Comparison of ENCODE assay signal across 29 cellular contexts in the genomic region with DNA sequence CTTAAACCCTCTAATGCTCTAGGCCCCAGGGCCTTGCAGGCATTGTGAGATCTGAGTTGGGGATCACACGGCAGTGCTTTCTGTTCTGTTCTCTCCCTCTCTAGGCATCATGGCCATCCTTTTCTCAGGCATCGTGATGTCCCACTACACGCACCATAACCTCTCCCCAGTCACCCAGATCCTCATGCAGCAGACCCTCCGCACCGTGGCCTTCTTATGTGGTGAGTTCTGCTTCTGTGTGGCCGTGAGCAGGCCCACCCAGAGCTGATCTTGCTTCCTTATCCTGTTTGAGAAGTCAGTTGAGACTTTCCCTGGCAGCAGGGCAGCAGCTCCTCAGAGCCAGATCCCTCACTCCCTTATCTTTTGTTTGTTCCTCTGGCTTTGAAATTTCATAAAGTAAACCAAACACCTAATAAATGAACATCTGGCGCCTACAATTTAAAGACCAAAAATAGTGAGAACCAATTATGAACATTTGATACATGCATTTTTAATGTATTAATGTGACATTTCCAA. TPM values are rescaled to one million over a fixed set of nuclear protein-coding genes. Genes with fewer than 3 reads are reported as not detected.
DNase-seq lines count a peak whose midpoint lies in the region; ATAC-seq and TF ChIP-seq lines count a peak whose summit lies in the region.
"Had no signal": no experiment of that assay in that cellular context is flagged by ENCODE, and none has a peak within 500 bp of the region (broad histone marks: within the 10 kb centered on the region; RNA-seq: fewer than 3 reads in every experiment).

No MANE protein-coding gene starts in this region.

- TF ChIP-seq CTCF in RWPE2 (IDR thresholded peaks at IDR 0.05; ENCODE audit: poor library complexity, severe bottlenecking) (no peak), fibroblast of villous mesenchyme (IDR thresholded peaks at IDR 0.05; ENCODE audit: insufficient read depth, low read depth, low read length) (no peak)

- DNase-seq in T-helper 1 cell (no peak), RWPE2 (ENCODE audit: low spot score) (no peak), fibroblast of villous mesenchyme (ENCODE audit: low read depth) (peak; percentile 84), NCI-H2171 treated with DMSO at 0.1 percent for 48 hours (lab: John Stamatoyannopoulos, UW) (no peak), DMS53 treated with DMSO at 0.1 percent for 48 hours (lab: John Stamatoyannopoulos, UW; ENCODE audit: unreplicated experiment) (no peak)
- DNase-seq in stimulated activated effector memory CD8-positive, alpha-beta T cell treated with anti-CD3 and anti-CD28 coated beads, Interleukin-12 subunit alpha, Interleukin-12 subunit beta, amount 100 ng/mL, for 72 hours (ENCODE audit: low spot score in 2 of 2), result no peak
- DNase-seq: activated CD4-positive, alpha-beta T cell treated with anti-CD3 and anti-CD28 coated beads for 4 hours; activated CD8-positive, alpha-beta memory T cell treated with anti-CD3 and anti-CD28 coated beads for 24 hours; activated naive CD4-positive, alpha-beta T cell treated with Interleukin-2 at 50 U/mL for 16 hours; brain microvascular endothelial cell; DMS153; Kasumi-1; mesendoderm; NCI-H1436 treated with DMSO at 0.1 percent for 48 hours; NCI-H2081 treated with DMSO at 0.1 percent for 48 hours; NCI-H226; NCI-H69; Right ventricle myocardium superior; stimulated activated CD4-positive, alpha-beta T cell treated with anti-CD3 and anti-CD28 coated beads, Interleukin-4, amount 100 ng/mL, for 24 hours; upper lobe of left lung had no signal

- H3K36me3 ChIP-seq in RWPE2 (ENCODE audit: low read depth), result peaks cover 41% of the 10 kb centered on the region
- H3K36me3 ChIP-seq: prostate gland had no signal

- ATAC-seq in RWPE2 (ENCODE audit: low read depth) (0 out of 3 replicates have a peak, but pooled peaks have one; percentile 10), GM21619 (IDR thresholded peaks at IDR 0.05; ENCODE audit: unreplicated experiment) (no peak)
- no peak for ATAC-seq in stimulated activated effector memory CD8-positive, alpha-beta T cell treated with anti-CD3 and anti-CD28 coated beads, Interleukin-12 subunit alpha, Interleukin-12 subunit beta, amount 100 ng/mL, for 72 hours
- ATAC-seq: GM12878, left lobe of liver had no signal

- no peak overlapping the region for H3K4me3 Mint-ChIP-seq in T-helper 1 cell treated with Interleukin-12 subunit alpha and Interleukin-12 subunit beta and Interleukin-4 antibody, amounts not matched to agents 30 μg/mL and 1 μg/mL, for 36 hours
- H3K4me3 Mint-ChIP-seq in stimulated activated effector memory CD8-positive, alpha-beta T cell treated with anti-CD3 and anti-CD28 coated beads, Interleukin-12 subunit alpha, Interleukin-12 subunit beta, amount 100 ng/mL, for 72 hours, result no peak overlapping the region
- H3K4me3 Mint-ChIP-seq: T-helper 2 cell treated with Interferon-gamma antibody and Interleukin-4, amounts not matched to agents 5 μg/mL and 100 μg/mL, for 36 hours had no signal

- no peaks in the 10 kb centered on the region for H3K4me1 Mint-ChIP-seq in T-helper 1 cell treated with Interleukin-12 subunit alpha and Interleukin-12 subunit beta and Interleukin-4 antibody, amounts not matched to agents 30 μg/mL and 1 μg/mL, for 36 hours (ENCODE audit: low read depth)
- no peaks in the 10 kb centered on the region for H3K4me1 Mint-ChIP-seq in stimulated activated effector memory CD8-positive, alpha-beta T cell treated with anti-CD3 and anti-CD28 coated beads, Interleukin-12 subunit alpha, Interleukin-12 subunit beta, amount 100 ng/mL, for 72 hours

- H3K9me3 Mint-ChIP-seq in T-helper 1 cell treated with Interleukin-12 subunit alpha and Interleukin-12 subunit beta and Interleukin-4 antibody, amounts not matched to agents 30 μg/mL and 1 μg/mL, for 36 hours, result no peaks in the 10 kb centered on the region
- H3K9me3 Mint-ChIP-seq in stimulated activated effector memory CD8-positive, alpha-beta T cell treated with anti-CD3 and anti-CD28 coated beads, Interleukin-12 subunit alpha, Interleukin-12 subunit beta, amount 100 ng/mL, for 72 hours, result no peaks in the 10 kb centered on the region
- H3K9me3 Mint-ChIP-seq: T-helper 2 cell treated with Interferon-gamma antibody and Interleukin-4, amounts not matched to agents 5 μg/mL and 100 μg/mL, for 36 hours had no signal

- no peaks in the 10 kb centered on the region for H3K9me3 ChIP-seq in RWPE2 (ENCODE audit: severe bottlenecking)
- H3K9me3 ChIP-seq: adrenal gland; BLaER1 treated with 17β-estradiol and CSF1 and Interleukin-3, amounts not matched to agents 10 nM and 100 nM; prostate gland; upper lobe of left lung had no signal

- H3K27ac Mint-ChIP-seq in T-helper 1 cell treated with Interleukin-12 subunit alpha and Interleukin-12 subunit beta and Interleukin-4 antibody, amounts not matched to agents 30 μg/mL and 1 μg/mL, for 36 hours, result peak overlapping the region; percentile 45
- H3K27ac Mint-ChIP-seq in stimulated activated effector memory CD8-positive, alpha-beta T cell treated with anti-CD3 and anti-CD28 coated beads, Interleukin-12 subunit alpha, Interleukin-12 subunit beta, amount 100 ng/mL, for 72 hours, result peak overlapping the region; percentile 20
- H3K27ac Mint-ChIP-seq: T-helper 2 cell treated with Interferon-gamma antibody and Interleukin-4, amounts not matched to agents 5 μg/mL and 100 μg/mL, for 36 hours had no signal

- no peaks in the 10 kb centered on the region for H3K27me3 Mint-ChIP-seq in T-helper 1 cell treated with Interleukin-12 subunit alpha and Interleukin-12 subunit beta and Interleukin-4 antibody, amounts not matched to agents 30 μg/mL and 1 μg/mL, for 36 hours (ENCODE audit: low read depth)

- H3K4me3 ChIP-seq in RWPE2 (ENCODE audit: severe bottlenecking) (no peak overlapping the region), fibroblast of villous mesenchyme (ENCODE audit: low read depth, low read length) (no peak overlapping the region)
- H3K4me3 ChIP-seq: adrenal gland; BLaER1 treated with 17β-estradiol and CSF1 and Interleukin-3, amounts not matched to agents 10 nM and 100 nM; GM12878; prostate gland; upper lobe of left lung had no signal

- no peaks in the 10 kb centered on the region for H3K27me3 ChIP-seq in RWPE2 (ENCODE audit: insufficient read depth, poor library complexity, severe bottlenecking)
- H3K27me3 ChIP-seq: adrenal gland; BLaER1 treated with 17β-estradiol and CSF1 and Interleukin-3, amounts not matched to agents 10 nM and 100 nM; brain microvascular endothelial cell; upper lobe of left lung had no signal

- H3K27ac ChIP-seq in RWPE2 (ENCODE audit: poor library complexity, severe bottlenecking), result no peak overlapping the region
- H3K27ac ChIP-seq: 22Rv1; adrenal gland; BLaER1 treated with 17β-estradiol and CSF1 and Interleukin-3, amounts not matched to agents 10 nM and 100 nM; brain microvascular endothelial cell; upper lobe of left lung had no signal

- H3K4me1 ChIP-seq in RWPE2 (ENCODE audit: insufficient read depth, poor library complexity, severe bottlenecking), result peaks cover 12% of the 10 kb centered on the region
- H3K4me1 ChIP-seq: BLaER1 treated with 17β-estradiol and CSF1 and Interleukin-3, amounts not matched to agents 10 nM and 100 nM; prostate gland; upper lobe of left lung had no signal

- H3K36me3 Mint-ChIP-seq in T-helper 1 cell treated with Interleukin-12 subunit alpha and Interleukin-12 subunit beta and Interleukin-4 antibody, amounts not matched to agents 30 μg/mL and 1 μg/mL, for 36 hours (ENCODE audit: low read depth), result peaks cover 21% of the 10 kb centered on the region
- peaks cover 69% of the 10 kb centered on the region for H3K36me3 Mint-ChIP-seq in stimulated activated effector memory CD8-positive, alpha-beta T cell treated with anti-CD3 and anti-CD28 coated beads, Interleukin-12 subunit alpha, Interleukin-12 subunit beta, amount 100 ng/mL, for 72 hours

RNA-seq across cellular contexts. Expression of gene SPATA2, which starts 40.7 kb away (rescaled TPM):
- 2.6 and 3.9 TPM in 2 replicates for total RNA-seq in fibroblast of villous mesenchyme
